In the genomic region with DNA sequence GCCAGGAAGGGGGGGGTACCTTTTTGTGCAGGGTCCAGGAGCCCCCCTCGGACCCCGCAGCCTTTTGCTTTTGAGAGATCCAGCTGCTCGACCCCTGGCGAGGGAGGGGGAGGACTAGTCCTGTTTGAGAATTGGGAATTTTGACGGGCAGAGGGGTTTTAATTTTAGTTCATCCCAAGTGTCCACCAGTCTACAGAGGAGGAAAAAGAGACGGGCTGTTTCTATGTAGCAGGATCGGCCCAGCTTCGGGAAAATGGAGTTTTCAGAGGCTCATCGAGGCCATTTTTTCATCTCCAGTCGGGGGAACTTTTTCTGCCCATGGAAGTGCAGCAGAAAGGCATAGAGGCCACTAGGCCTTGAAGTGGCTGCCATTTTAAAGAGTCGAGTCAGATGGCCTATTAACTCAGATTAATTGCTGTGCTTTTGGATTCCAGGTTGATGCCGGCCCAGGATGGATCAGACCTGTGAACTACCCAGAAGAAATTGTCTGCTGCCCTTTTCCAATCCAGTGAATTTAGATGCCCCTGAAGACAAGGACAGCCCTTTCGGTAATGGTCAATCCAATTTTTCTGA, we compare ENCODE assay signal across 8 cellular contexts. TPM values are rescaled to one million over a fixed set of nuclear protein-coding genes. Genes with fewer than 3 reads are reported as not detected.
DNase-seq lines count a peak whose midpoint lies in the region; ATAC-seq and TF ChIP-seq lines count a peak whose summit lies in the region.

No MANE protein-coding gene starts in this region.

- no peak for ATAC-seq in naive thymus-derived CD4-positive, alpha-beta T cell
- ATAC-seq in activated CD4-positive, CD25-positive, alpha-beta regulatory T cell treated with anti-CD3 and anti-CD28 coated beads, Interleukin-2, amount 50 U/mL, for 24 hours = no peak
- ATAC-seq in HG03045 (IDR thresholded peaks at IDR 0.05; ENCODE audit: unreplicated experiment) (no peak), GM21367 (IDR thresholded peaks at IDR 0.05; ENCODE audit: unreplicated experiment) (no peak), HG03095 (IDR thresholded peaks at IDR 0.05; ENCODE audit: unreplicated experiment) (no peak)

- H3K36me3 Mint-ChIP-seq in CD4-positive, alpha-beta memory T cell = peaks cover 11 to 34% of the 10 kb centered on the region in 2 donors
- H3K36me3 Mint-ChIP-seq in naive thymus-derived CD4-positive, alpha-beta T cell = peaks cover 6 to 22% (median 10%) of the 10 kb centered on the region in 5 donors

- POLR2A ChIA-PET in CD4-positive, alpha-beta memory T cell (lab: Charles Lee; ENCODE audit: partially characterized antibody) = interaction anchor here (0.8 to 7.0 kb wide), 16 partner anchors 10 to 1098 kb away, joined by 3 to 68 read pairs (median 4); partner anchors contain the start of genes PHYKPL, PRELID1, RAB24 and ZNF346
- POLR2A ChIA-PET in naive thymus-derived CD4-positive, alpha-beta T cell (lab: Charles Lee) = interaction anchor here (0.8 to 2.3 kb wide), 11 partner anchors 9 to 217 kb away, joined by 3 to 22 read pairs (median 4); partner anchors contain the start of gene LMAN2

- peaks cover 4% of the 10 kb centered on the region for H3K36me3 ChIP-seq in CD4-positive, alpha-beta memory T cell (ENCODE audit: insufficient read depth, low read length)
- H3K36me3 ChIP-seq in MM.1S (replicated peaks; ENCODE audit: insufficient read depth, low read length) = peaks cover 3% of the 10 kb centered on the region; the same call in 1 of the 2 replicates
- peaks cover 4 to 6% (median 6%) of the 10 kb centered on the region in 3 experiments for H3K36me3 ChIP-seq in naive thymus-derived CD4-positive, alpha-beta T cell (ENCODE audit: control insufficient read depth in 2 of 3, insufficient read depth in 3 of 3, low read length in 3 of 3)

- DNase-seq in CD4-positive, alpha-beta memory T cell = no peak
- DNase-seq in MM.1S = no peak
- DNase-seq in caudate nucleus (lab: John Stamatoyannopoulos, UW) = no peak
- DNase-seq in naive thymus-derived CD4-positive, alpha-beta T cell = no peak

- H3K4me1 ChIP-seq in CD4-positive, alpha-beta memory T cell (ENCODE audit: insufficient read depth, low read length) = peaks cover 57% of the 10 kb centered on the region
- H3K4me1 ChIP-seq in MM.1S (ENCODE audit: low read length) = peaks cover 17% of the 10 kb centered on the region
- peaks cover 37 to 50% of the 10 kb centered on the region in 2 donors for H3K4me1 ChIP-seq in naive thymus-derived CD4-positive, alpha-beta T cell (ENCODE audit: control insufficient read depth in 2 of 2, insufficient read depth in 2 of 2, low read length in 2 of 2)

- no peaks in the 10 kb centered on the region for H3K9me3 ChIP-seq in CD4-positive, alpha-beta memory T cell (ENCODE audit: control insufficient read depth in 1 of 2, low read length in 2 of 2)
- no peaks in the 10 kb centered on the region for H3K9me3 ChIP-seq in MM.1S (replicated peaks; ENCODE audit: insufficient read depth, low read length)
- no peaks in the 10 kb centered on the region for H3K9me3 ChIP-seq in naive thymus-derived CD4-positive, alpha-beta T cell (ENCODE audit: control insufficient read depth in 2 of 3, low read length in 3 of 3)

- H2AFZ ChIP-seq in MM.1S (ENCODE audit: low read length) = peak overlapping the region; percentile 83

- peak overlapping the region; percentile 85 to 90 (median 87) for H3K4me3 Mint-ChIP-seq in CD4-positive, alpha-beta memory T cell
- H3K4me3 Mint-ChIP-seq in naive thymus-derived CD4-positive, alpha-beta T cell = peak overlapping the region; percentile 60 to 88 (median 85)

- no peaks in the 10 kb centered on the region for H3K27me3 Mint-ChIP-seq in CD4-positive, alpha-beta memory T cell
- H3K27me3 Mint-ChIP-seq in naive thymus-derived CD4-positive, alpha-beta T cell = no peaks in the 10 kb centered on the region

- H3K9me2 ChIP-seq in MM.1S (replicated peaks; ENCODE audit: insufficient read depth, low read length) = no peaks in the 10 kb centered on the region

- intact Hi-C loops in CD4-positive, alpha-beta memory T cell (cut with micrococcal nuclease) = loop anchor here (1.0 to 5.0 kb wide), 3 partner anchors 168 to 323 kb away; partner anchors contain the start of genes PRELID1 and RAB24
- intact Hi-C loops in naive thymus-derived CD4-positive, alpha-beta T cell (cut with micrococcal nuclease) = loop anchor here (1.0 to 5.0 kb wide), 8 partner anchors 10 to 1493 kb away; partner anchors contain the start of genes CLK4 (in 1 of the 2), LMAN2 (in 1 of the 2), PDLIM7 (in 1 of the 2) and PRELID1 (in 1 of the 2)

- peak overlapping the region; percentile 82 to 94 (median 92) for H3K27ac Mint-ChIP-seq in CD4-positive, alpha-beta memory T cell
- H3K27ac Mint-ChIP-seq in naive thymus-derived CD4-positive, alpha-beta T cell = peak overlapping the region in 8 of 9 donors; percentile 85 to 95 (median 89)

- H3K9ac ChIP-seq in MM.1S (ENCODE audit: low read length) = peak overlapping the region; percentile 89

- H3K79me2 ChIP-seq in MM.1S (ENCODE audit: low read length) = peaks cover 49% of the 10 kb centered on the region

- H3K27ac ChIP-seq in CD4-positive, alpha-beta memory T cell (ENCODE audit: low read depth, low read length) = peak overlapping the region; percentile 52
- H3K27ac ChIP-seq in MM.1S (ENCODE audit: low read length) (peak overlapping the region; percentile 28; the same call in 1 of the 2 replicates), caudate nucleus (ENCODE audit: low read depth, low read length) (peak overlapping the region; percentile 90)
- H3K27ac ChIP-seq in naive thymus-derived CD4-positive, alpha-beta T cell (ENCODE audit: low read depth, low read length) = peak overlapping the region; percentile 80

- H3K4me2 ChIP-seq in MM.1S (ENCODE audit: low read depth, low read length) = peak overlapping the region; percentile 90

- no peaks in the 10 kb centered on the region for H3K9me3 Mint-ChIP-seq in CD4-positive, alpha-beta memory T cell
- H3K9me3 Mint-ChIP-seq in naive thymus-derived CD4-positive, alpha-beta T cell = no peaks in the 10 kb centered on the region

- peaks cover 25 to 61% (median 42%) of the 10 kb centered on the region in 4 donors for H3K4me1 Mint-ChIP-seq in CD4-positive, alpha-beta memory T cell
- H3K4me1 Mint-ChIP-seq in naive thymus-derived CD4-positive, alpha-beta T cell = peaks cover 23 to 62% (median 56%) of the 10 kb centered on the region in 7 donors

- no peaks in the 10 kb centered on the region for H4K20me1 ChIP-seq in MM.1S (ENCODE audit: insufficient read depth, low read length)

- peaks cover 10% of the 10 kb centered on the region; the same call in 1 of the 2 replicates for H3F3A ChIP-seq in MM.1S (ENCODE audit: insufficient read depth, low read length)

- CTCF ChIA-PET in CD4-positive, alpha-beta memory T cell (lab: Charles Lee; ENCODE audit: partially characterized antibody) = interaction anchor here (1.3 to 9.8 kb wide), 2 partner anchors 9 to 22 kb away, joined by 4 to 80 read pairs; no protein-coding TSS in a partner anchor
- CTCF ChIA-PET in naive thymus-derived CD4-positive, alpha-beta T cell (lab: Charles Lee) = interaction anchor here (2.4 kb wide), 1 partner anchor 21 kb away, joined by 14 read pairs; no protein-coding TSS in a partner anchor

- H3K27me3 ChIP-seq in CD4-positive, alpha-beta memory T cell (ENCODE audit: insufficient read depth, low read length) = no peaks in the 10 kb centered on the region
- H3K27me3 ChIP-seq in MM.1S (replicated peaks; ENCODE audit: insufficient read depth, low read length) = no peaks in the 10 kb centered on the region
- H3K27me3 ChIP-seq in naive thymus-derived CD4-positive, alpha-beta T cell (ENCODE audit: control insufficient read depth in 2 of 2, insufficient read depth in 2 of 2, low read length in 2 of 2) = no peaks in the 10 kb centered on the region

- TF ChIP-seq CTCF in MM.1S (IDR thresholded peaks at IDR 0.05; ENCODE audit: low read length) = no peak

- peak overlapping the region; percentile 20 to 67 for H3K4me3 ChIP-seq in CD4-positive, alpha-beta memory T cell (ENCODE audit: low read length in 2 of 2)
- peak overlapping the region; percentile 93 for H3K4me3 ChIP-seq in MM.1S (ENCODE audit: low read length)
- peak overlapping the region; percentile 59 for H3K4me3 ChIP-seq in naive thymus-derived CD4-positive, alpha-beta T cell (ENCODE audit: low read length)

RNA-seq across cellular contexts. Expression of gene NSD1, which starts 1.2 kb away (rescaled TPM):
- total RNA-seq in CD4-positive, alpha-beta memory T cell = 100 to 1,000 TPM; 116 to 122 TPM
- polyA plus RNA-seq in CD4-positive, alpha-beta memory T cell = 10 to 100 TPM; 14.3 to 64.2 TPM
- 100 to 1,000 TPM; 105 to 126 (median 117) TPM for total RNA-seq in naive thymus-derived CD4-positive, alpha-beta T cell
- polyA plus RNA-seq in naive thymus-derived CD4-positive, alpha-beta T cell = 10 to 100 TPM; 57.0 to 65.4 TPM

RNA-seq across cellular contexts. Expression of gene FGFR4, which starts 48.0 kb away (rescaled TPM):
- total RNA-seq in CD4-positive, alpha-beta memory T cell = 1 to 10 TPM; 2.2 to 3.0 TPM
- polyA plus RNA-seq in CD4-positive, alpha-beta memory T cell = not detected
- total RNA-seq in naive thymus-derived CD4-positive, alpha-beta T cell = 1 to 10 TPM; 1.3 to 3.6 (median 3.1) TPM
- polyA plus RNA-seq in naive thymus-derived CD4-positive, alpha-beta T cell = under 1 TPM; 0.20 to 0.40 TPM

Comparison
In these comparisons a context has a peak if more than half of its experiments do, and no peak if none do; other contexts are left out.
1. H3K27ac ChIP-seq: peak in every context shown above with its lines; median percentile 90 in caudate nucleus; 80 in naive thymus-derived CD4-positive, alpha-beta T cell; 52 in CD4-positive, alpha-beta memory T cell; 28 in MM.1S.